ENCODE assay signal across 8 cellular contexts in genomic region chr10:11515596-11516418, GRCh38.
A peak's percentile ranks its signal among the peaks of the same experiment; 100 is the strongest.
DNase-seq lines count a peak whose midpoint lies in the region; ATAC-seq, FAIRE-seq and TF ChIP-seq lines count a peak whose summit lies in the region.

No MANE protein-coding gene starts in this region.

- H3K4me3 ChIP-seq in lower lobe of right lung, result no peak overlapping the region
- no peak overlapping the region for H3K4me3 ChIP-seq in testis

- WGBS in testis, 2 donors, result 26 to 27% methylated on average over 5 of the region's 5 CpGs

- no peak overlapping the region for H3K4me3 Mint-ChIP-seq in T-helper 17 cell

- H3K4me1 ChIP-seq in lower lobe of right lung (peaks cover 15% of the 10 kb centered on the region), testis (peaks cover 12% of the 10 kb centered on the region)

- H3K36me3 ChIP-seq in lower lobe of right lung (no peaks in the 10 kb centered on the region), testis (ENCODE audit: low read depth, missing control alignments) (no peaks in the 10 kb centered on the region)

- no peaks in the 10 kb centered on the region for H3K9me3 ChIP-seq in T-helper 17 cell (ENCODE audit: control insufficient read depth, low read length, poor library complexity, severe bottlenecking)
- H3K9me3 ChIP-seq in lower lobe of right lung, result no peaks in the 10 kb centered on the region
- no peaks in the 10 kb centered on the region for H3K9me3 ChIP-seq in testis

- peak; percentile 14 for DNase-seq in activated CD4-positive, CD25-positive, alpha-beta regulatory T cell treated with anti-CD3 and anti-CD28 coated beads, Interleukin-2, amount 50 U/mL, for 16 hours (ENCODE audit: low read depth, low spot score)
- DNase-seq in activated CD4-positive, CD25-positive, alpha-beta regulatory T cell treated with anti-CD3 and anti-CD28 coated beads, Interleukin-2, amount 50 U/mL, for 72 hours, result no peak
- DNase-seq in T-helper 17 cell (peak in 1 of 3 donors; percentile 17), lower lobe of right lung (no peak), testis (peak; percentile 73)

- TF ChIP-seq POLR2A in testis (IDR thresholded peaks at IDR 0.05), result no peak

- H3K27me3 ChIP-seq in lower lobe of right lung (ENCODE audit: low read depth) (no peaks in the 10 kb centered on the region), testis (no peaks in the 10 kb centered on the region)

- peak; percentile 79 for TF ChIP-seq CTCF in LNCAP (IDR thresholded peaks at IDR 0.05)
- peak; percentile 83 for TF ChIP-seq CTCF in lower lobe of right lung (IDR thresholded peaks at IDR 0.05)
- TF ChIP-seq CTCF in testis (IDR thresholded peaks at IDR 0.05), result peak; percentile 66 to 79 (median 77)

- ATAC-seq in GM21825 (IDR thresholded peaks at IDR 0.05; ENCODE audit: unreplicated experiment) (peak; percentile 36), T-helper 17 cell (peak; percentile 72), lower lobe of right lung (peak; percentile 86 to 89)

- no peaks in the 10 kb centered on the region for H3K4me1 Mint-ChIP-seq in T-helper 17 cell

- peak; percentile 72 for FAIRE-seq in colon (lab: Jason Lieb, UNC)

- H3K27me3 Mint-ChIP-seq in T-helper 17 cell, result peaks cover 16% of the 10 kb centered on the region

- no peak overlapping the region for H3K27ac Mint-ChIP-seq in T-helper 17 cell

- intact Hi-C loops in lower lobe of right lung (cut with DNase I), result loop anchor here (10.0 kb wide), 1 partner anchor 209 kb away; no protein-coding TSS in a partner anchor
- intact Hi-C loops in testis (cut with DNase I; ENCODE audit: low total_unique reads), result loop anchor here (10.0 kb wide), 2 partner anchors 209 to 239 kb away; no protein-coding TSS in a partner anchor

- H3K36me3 Mint-ChIP-seq in T-helper 17 cell (ENCODE audit: low read depth), result peaks cover 2% of the 10 kb centered on the region

- H3K27ac ChIP-seq in lower lobe of right lung (no peak overlapping the region), testis (no peak overlapping the region)

Comparison
In these comparisons a context has a peak if more than half of its experiments do, and no peak if none do; other contexts are left out.
1. DNase-seq: peak in activated CD4-positive, CD25-positive, alpha-beta regulatory T cell treated with anti-CD3 and anti-CD28 coated beads, Interleukin-2, amount 50 U/mL, for 16 hours (single experiment) and testis (single experiment); none in activated CD4-positive, CD25-positive, alpha-beta regulatory T cell treated with anti-CD3 and anti-CD28 coated beads, Interleukin-2, amount 50 U/mL, for 72 hours (single experiment) and lower lobe of right lung (single experiment).
2. ATAC-seq: peak in every context shown above with its lines; median percentile 88 in lower lobe of right lung; 72 in T-helper 17 cell; 36 in GM21825.
3. Peak in every context shown above with its lines, with median percentiles within 50 percentile points of each other: CTCF ChIP-seq.